In genomic region chr17:38879878-38880727, GRCh38 we compare ENCODE assay signal across 8 cellular contexts. TPM values are rescaled to one million over a fixed set of nuclear protein-coding genes. Genes with fewer than 3 reads are reported as not detected.
DNase-seq lines count a peak whose midpoint lies in the region; ATAC-seq, FAIRE-seq and TF ChIP-seq lines count a peak whose summit lies in the region.

No MANE protein-coding gene starts in this region.

- peak overlapping the region; percentile 47 for H3K27ac ChIP-seq in cingulate gyrus (ENCODE audit: low read depth, low read length)
- H3K27ac ChIP-seq in lower lobe of right lung: peak overlapping the region; percentile 77

- peak; percentile 58 for FAIRE-seq in urothelium cell line (lab: Jason Lieb, UNC)

- H3K9me3 ChIP-seq in lower lobe of right lung: no peaks in the 10 kb centered on the region

- TF ChIP-seq CTCF in lower lobe of right lung (IDR thresholded peaks at IDR 0.05): no peak

- ATAC-seq in lower lobe of right lung (peak; percentile 67 to 69), HG02798 (IDR thresholded peaks at IDR 0.05; ENCODE audit: poor library complexity, unreplicated experiment) (no peak)

- DNase-seq in DMS79 treated with DMSO at 0.1 percent for 48 hours (lab: John Stamatoyannopoulos, UW) (peak; percentile 16), NCI-H69 (lab: John Stamatoyannopoulos, UW) (peak; percentile 16), lower lobe of right lung (no peak), urothelium cell line (ENCODE audit: low spot score) (peak; percentile 93), NCI-H1694 (lab: John Stamatoyannopoulos, UW) (no peak)
- no peak for DNase-seq in activated CD4-positive, CD25-positive, alpha-beta regulatory T cell (lab: John Stamatoyannopoulos, UW)

- H3K27me3 ChIP-seq in lower lobe of right lung (ENCODE audit: low read depth): no peaks in the 10 kb centered on the region

- peaks cover 64% of the 10 kb centered on the region for H3K36me3 ChIP-seq in lower lobe of right lung

- intact Hi-C loops in lower lobe of right lung (cut with DNase I): no loop called here

- H3K4me3 ChIP-seq in lower lobe of right lung: peak overlapping the region; percentile 17

- H3K4me1 ChIP-seq in lower lobe of right lung: peaks cover 96% of the 10 kb centered on the region

RNA-seq across cellular contexts. Expression of gene LASP1, which starts 10.2 kb away (rescaled TPM):
- 158 TPM for total RNA-seq in lower lobe of right lung

RNA-seq across cellular contexts. Expression of gene RPL23, which starts 26.6 kb away (rescaled TPM):
- 1,156 TPM for total RNA-seq in lower lobe of right lung

RNA-seq across cellular contexts. Expression of gene CWC25, which starts 55.0 kb away (rescaled TPM):
- 22.3 TPM for total RNA-seq in lower lobe of right lung

Comparison
In these comparisons a context has a peak if more than half of its experiments do, and no peak if none do; other contexts are left out.
1. DNase-seq: peak in DMS79 treated with DMSO at 0.1 percent for 48 hours (single experiment), NCI-H69 (single experiment) and urothelium cell line (single experiment); none in lower lobe of right lung (single experiment), activated CD4-positive, CD25-positive, alpha-beta regulatory T cell (0 of 4) and NCI-H1694 (single experiment).